Comparison of ENCODE assay signal across 24 cellular contexts in genomic region chr1:119293777-119294176, GRCh38.
DNase-seq lines count a peak whose midpoint lies in the region; TF ChIP-seq lines count a peak whose summit lies in the region.
"Had no signal": no experiment of that assay in that cellular context is flagged by ENCODE, and none has a peak within 500 bp of the region (broad histone marks: within the 10 kb centered on the region; RNA-seq: fewer than 3 reads in every experiment).

No MANE protein-coding gene starts in this region.

- intact Hi-C loops in dorsolateral prefrontal cortex (cut with DNase I) = no loop called here

- H3K4me1 Mint-ChIP-seq in nephron progenitor cell = peaks cover 52% of the 10 kb centered on the region
- peaks cover 30% of the 10 kb centered on the region for H3K4me1 Mint-ChIP-seq in type B pancreatic cell (ENCODE audit: unreplicated experiment)

- no peaks in the 10 kb centered on the region for H3K36me3 Mint-ChIP-seq in nephron progenitor cell (ENCODE audit: low read depth)
- H3K36me3 Mint-ChIP-seq in type B pancreatic cell = peaks cover 3% of the 10 kb centered on the region
- H3K36me3 Mint-ChIP-seq: CD4-positive, alpha-beta memory T cell had no signal

- H3K4me3 Mint-ChIP-seq in nephron progenitor cell (peak overlapping the region; percentile 13), type B pancreatic cell (peak overlapping the region; percentile 21)
- H3K4me3 Mint-ChIP-seq: CD4-positive, alpha-beta memory T cell had no signal

- peaks cover 19% of the 10 kb centered on the region for H3K4me1 ChIP-seq in HUES48 (ENCODE audit: control insufficient read depth, insufficient read depth, low read length)
- H3K4me1 ChIP-seq: A549 had no signal

- H3K9me3 ChIP-seq in HUES48 (ENCODE audit: control insufficient read depth, insufficient read depth, low read length) = no peaks in the 10 kb centered on the region
- H3K9me3 ChIP-seq: A549, MG63, SJCRH30 had no signal

- H3K27me3 Mint-ChIP-seq in nephron progenitor cell (ENCODE audit: low read depth, poor library complexity) = no peaks in the 10 kb centered on the region
- peaks cover 5% of the 10 kb centered on the region for H3K27me3 Mint-ChIP-seq in type B pancreatic cell

- no peak for TF ChIP-seq CTCF in nephron progenitor cell (IDR thresholded peaks at IDR 0.05)
- TF ChIP-seq CTCF in type B pancreatic cell (conservative IDR thresholded peaks at IDR 0.05) = no peak
- no peak for TF ChIP-seq CTCF in dorsolateral prefrontal cortex (IDR thresholded peaks at IDR 0.05 in 54 of 56, conservative IDR thresholded peaks at IDR 0.05 in 2 of 56; ENCODE audit: low read depth in 1 of 56, partially characterized antibody in 56 of 56)

- no peaks in the 10 kb centered on the region for H3K27me3 ChIP-seq in HUES48 (ENCODE audit: control insufficient read depth, insufficient read depth, low read length)
- H3K27me3 ChIP-seq in dorsolateral prefrontal cortex = no peaks in the 10 kb centered on the region
- H3K27me3 ChIP-seq: MG63, SJCRH30 had no signal

- H3K36me3 ChIP-seq in HUES48 (ENCODE audit: control insufficient read depth, insufficient read depth, low read length) = no peaks in the 10 kb centered on the region
- H3K36me3 ChIP-seq: MG63, SJCRH30 had no signal

- H3K27ac Mint-ChIP-seq in nephron progenitor cell (peak overlapping the region; percentile 95), type B pancreatic cell (no peak overlapping the region)

- H3K9ac ChIP-seq in HUES48 (ENCODE audit: low read depth, low read length) = no peak overlapping the region

- H3K27ac ChIP-seq in HUES48 (ENCODE audit: low read depth, low read length) (peak overlapping the region; percentile 75), dorsolateral prefrontal cortex (no peak overlapping the region)
- H3K27ac ChIP-seq: A549, PC-9, SJCRH30 had no signal

- H3K4me3 ChIP-seq in HUES48 (ENCODE audit: low read depth, low read length) = no peak overlapping the region
- H3K4me3 ChIP-seq in dorsolateral prefrontal cortex = no peak overlapping the region
- H3K4me3 ChIP-seq: A549, GM12878, MG63, PC-9, SJCRH30 had no signal

- peak; percentile 24 for DNase-seq in iPS-NIHi7 (ENCODE audit: extremely low spot score)
- DNase-seq in nephron progenitor cell = peak; percentile 15
- DNase-seq in type B pancreatic cell (ENCODE audit: extremely low spot score, unreplicated experiment) = no peak
- DNase-seq in AG08395 (ENCODE audit: low spot score) = no peak
- no peak for DNase-seq in NCI-H69 (lab: John Stamatoyannopoulos, UW)
- DNase-seq in dorsolateral prefrontal cortex = no peak
- DNase-seq: C1 segment of cervical spinal cord; CD4-positive, alpha-beta memory T cell; COR-L47; DMS53; GOT3; KBM-7; MG63; NCI-H1105 treated with DMSO at 0.1 percent for 48 hours; NCI-H146; NCI-H1930; NCI-H2107; NCI-H446 treated with DMSO at 0.1 percent for 48 hours; NCI-H526; PC-9; SJCRH30 had no signal

- H3K9me3 Mint-ChIP-seq in nephron progenitor cell = no peaks in the 10 kb centered on the region
- no peaks in the 10 kb centered on the region for H3K9me3 Mint-ChIP-seq in type B pancreatic cell
- H3K9me3 Mint-ChIP-seq: CD4-positive, alpha-beta memory T cell had no signal

Comparison
In these comparisons a context has a peak if more than half of its experiments do, and no peak if none do; other contexts are left out.
1. DNase-seq: peak in iPS-NIHi7 (single experiment) and nephron progenitor cell (single experiment); none in type B pancreatic cell (single experiment), AG08395 (single experiment), NCI-H69 (single experiment) and dorsolateral prefrontal cortex (0 of 10).